Comparison of ENCODE assay signal across 17 cellular contexts in the genomic region with DNA sequence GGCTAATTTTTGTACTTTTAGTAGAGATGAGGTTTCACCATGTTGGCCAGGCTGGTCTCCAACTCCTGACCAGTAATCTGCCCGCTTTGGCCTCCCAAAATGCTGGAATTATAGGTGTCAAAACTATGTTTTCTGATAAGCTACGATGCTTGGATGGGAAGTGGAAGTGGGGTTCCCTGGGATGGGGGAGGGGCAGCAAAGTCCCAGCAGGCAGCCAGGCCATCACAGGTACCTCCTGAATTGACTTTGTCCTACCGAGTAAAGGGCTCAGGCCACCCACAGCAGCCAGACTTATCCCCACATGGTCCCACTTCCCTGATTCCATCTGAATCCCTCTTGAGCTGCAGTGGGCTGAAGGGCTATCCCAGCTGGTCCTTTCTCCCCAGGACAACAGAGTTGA. TPM values are rescaled to one million over a fixed set of nuclear protein-coding genes. Genes with fewer than 3 reads are reported as not detected.
DNase-seq lines count a peak whose midpoint lies in the region; ATAC-seq and TF ChIP-seq lines count a peak whose summit lies in the region.
"Had no signal": no experiment of that assay in that cellular context is flagged by ENCODE, and none has a peak within 500 bp of the region (broad histone marks: within the 10 kb centered on the region; RNA-seq: fewer than 3 reads in every experiment).

No MANE protein-coding gene starts in this region.

- intact Hi-C loops in left ventricle myocardium inferior (cut with micrococcal nuclease), result loop anchor here (5.0 kb wide), 1 partner anchor 122 kb away; no protein-coding TSS in a partner anchor
- intact Hi-C loops in left ventricle myocardium superior (cut with micrococcal nuclease), result no loop called here
- intact Hi-C loops in esophagus muscularis mucosa (cut with DNase I), result no loop called here
- intact Hi-C loops in sigmoid colon (cut with DNase I), result no loop called here
- intact Hi-C loops in aorta (cut with DNase I), result loop anchor here in 1 of 2 donors (10.0 kb wide), 1 partner anchor 146 kb away; the partner anchor contains the start of gene FADS1

- DNase-seq in left ventricle myocardium inferior, result no peak
- no peak for DNase-seq in left ventricle myocardium superior
- no peak for DNase-seq in esophagus muscularis mucosa (ENCODE audit: extremely low spot score)
- DNase-seq in sigmoid colon, result peak; percentile 64
- DNase-seq in aorta, result peak; percentile 40 to 50
- no peak for DNase-seq in GM19240 (ENCODE audit: insufficient read length, low spot score)
- DNase-seq: anterior cingulate cortex; KG1; NCI-H1930; SIG-M5; stimulated activated naive CD4-positive, alpha-beta T cell treated with Interleukin-2 at 50 U/mL for 16 hours had no signal

- no peak overlapping the region for H3K4me3 ChIP-seq in left ventricle myocardium inferior
- no peak overlapping the region for H3K4me3 ChIP-seq in esophagus muscularis mucosa
- H3K4me3 ChIP-seq in sigmoid colon, result no peak overlapping the region
- no peak overlapping the region for H3K4me3 ChIP-seq in aorta (ENCODE audit: low read length in 2 of 2)

- H3K36me3 ChIP-seq in left ventricle myocardium inferior (peaks cover 27% of the 10 kb centered on the region), esophagus muscularis mucosa (peaks cover 16 to 68% (median 36%) of the 10 kb centered on the region in 4 donors), sigmoid colon (peaks cover 15 to 42% (median 22%) of the 10 kb centered on the region in 4 donors), aorta (ENCODE audit: control insufficient read depth in 1 of 2, insufficient read depth in 2 of 2, low read length in 1 of 2) (no peaks in the 10 kb centered on the region)

- H3K27me3 ChIP-seq in left ventricle myocardium inferior (ENCODE audit: low read depth), result peaks cover under 1% of the 10 kb centered on the region
- H3K27me3 ChIP-seq in esophagus muscularis mucosa, result peaks cover 0 to 4% (median 0%) of the 10 kb centered on the region in 4 donors
- no peaks in the 10 kb centered on the region for H3K27me3 ChIP-seq in sigmoid colon
- H3K27me3 ChIP-seq in aorta (ENCODE audit: control insufficient read depth in 1 of 2, insufficient read depth in 2 of 2, low read length in 1 of 2), result no peaks in the 10 kb centered on the region

- H3K4me1 ChIP-seq in left ventricle myocardium inferior, result peaks cover 56% of the 10 kb centered on the region
- H3K4me1 ChIP-seq in esophagus muscularis mucosa, result peaks cover 46 to 69% (median 59%) of the 10 kb centered on the region in 4 donors
- peaks cover 0 to 59% (median 51%) of the 10 kb centered on the region in 4 donors for H3K4me1 ChIP-seq in sigmoid colon
- no peaks in the 10 kb centered on the region for H3K4me1 ChIP-seq in aorta (ENCODE audit: control insufficient read depth in 1 of 2, insufficient read depth in 2 of 2, low read length in 2 of 2)

- TF ChIP-seq CTCF in left ventricle myocardium inferior (IDR thresholded peaks at IDR 0.05; ENCODE audit: borderline replicate concordance) (no peak), esophagus muscularis mucosa (IDR thresholded peaks at IDR 0.05) (no peak), sigmoid colon (IDR thresholded peaks at IDR 0.05) (no peak)

- TF ChIP-seq POLR2A in esophagus muscularis mucosa (IDR thresholded peaks at IDR 0.05; ENCODE audit: low read depth) (no peak), sigmoid colon (IDR thresholded peaks at IDR 0.05) (no peak)

- H3K9me3 ChIP-seq in left ventricle myocardium inferior (replicated peaks) (no peaks in the 10 kb centered on the region), esophagus muscularis mucosa (no peaks in the 10 kb centered on the region), sigmoid colon (no peaks in the 10 kb centered on the region), aorta (ENCODE audit: control insufficient read depth, low read length) (no peaks in the 10 kb centered on the region)
- H3K9me3 ChIP-seq: Caco-2 had no signal

- TF ChIP-seq EP300 in esophagus muscularis mucosa (IDR thresholded peaks at IDR 0.05) (no peak), sigmoid colon (IDR thresholded peaks at IDR 0.05) (no peak)

- ATAC-seq in left ventricle myocardium superior (no peak), aorta (ENCODE audit: low FRiP score) (no peak), GM21619 (IDR thresholded peaks at IDR 0.05; ENCODE audit: unreplicated experiment) (no peak), GM19395 (IDR thresholded peaks at IDR 0.05; ENCODE audit: unreplicated experiment) (no peak)

- H3K27ac ChIP-seq in left ventricle myocardium inferior (replicated peaks), result peak overlapping the region; percentile 100
- H3K27ac ChIP-seq in esophagus muscularis mucosa (replicated peaks in 1 of 4), result peak overlapping the region; percentile 36 to 100 (median 80)
- H3K27ac ChIP-seq in sigmoid colon, result peak overlapping the region; percentile 69 to 100 (median 100)
- H3K27ac ChIP-seq in aorta (ENCODE audit: low read depth in 1 of 2, low read length in 2 of 2), result no peak overlapping the region
- H3K27ac ChIP-seq: VCaP had no signal

- WGBS in esophagus muscularis mucosa, result 88% methylated on average over 3 of the region's 3 CpGs
- 85 to 92% methylated on average over 3 of the region's 3 CpGs for WGBS in sigmoid colon, 2 donors
- WGBS in aorta, 2 donors, result 79 to 80% methylated on average over 3 of the region's 3 CpGs

RNA-seq across cellular contexts. Expression of gene FTH1, which starts 6.9 kb away (rescaled TPM):
- total RNA-seq in left ventricle myocardium inferior (2,346 TPM), left ventricle myocardium superior (2,305 TPM), esophagus muscularis mucosa (1,000 to 10,000 TPM; 1,795 to 3,027 (median 2,719) TPM), sigmoid colon (1,000 to 10,000 TPM; 1,709 to 2,375 (median 1,954) TPM), aorta (1,000 to 10,000 TPM; 2,602 to 2,677 TPM)
- polyA plus RNA-seq in sigmoid colon (over 10,000 TPM in 2 of 3 donors, 1,000 to 10,000 TPM in 1; 6,007 to 20,022 (median 13,142) TPM), aorta (1,000 to 10,000 TPM; 5,184 to 9,506 TPM)

RNA-seq across cellular contexts. Expression of gene BEST1, which starts 10.4 kb away (rescaled TPM):
- total RNA-seq in left ventricle myocardium inferior (0.58 TPM), left ventricle myocardium superior (1.1 TPM), esophagus muscularis mucosa (1 to 10 TPM; 2.2 to 5.0 (median 4.3) TPM), sigmoid colon (1 to 10 TPM in 3 of 4 donors, under 1 TPM in 1; 0.83 to 5.3 (median 3.3) TPM), aorta (1 to 10 TPM; 3.9 to 8.0 TPM)
- polyA plus RNA-seq in sigmoid colon (1 to 10 TPM; 3.2 to 9.6 (median 7.6) TPM), aorta (1 to 10 TPM; 3.5 to 4.1 TPM)
- total RNA-seq: activated CD8-positive, alpha-beta memory T cell treated with anti-CD3 and anti-CD28 coated beads for 36 hours had no signal

RNA-seq across cellular contexts. Expression of gene RAB3IL1, which starts 43.2 kb away (rescaled TPM):
- total RNA-seq in left ventricle myocardium inferior (9.5 TPM), left ventricle myocardium superior (11.1 TPM), esophagus muscularis mucosa (10 to 100 TPM; 14.0 to 31.5 (median 14.2) TPM), sigmoid colon (10 to 100 TPM; 12.1 to 23.7 (median 19.6) TPM), aorta (10 to 100 TPM; 23.8 to 45.2 TPM)
- polyA plus RNA-seq in sigmoid colon (10 to 100 TPM in 1 of 3 donors, 1 to 10 TPM in 2; 5.1 to 21.6 (median 7.0) TPM), aorta (10 to 100 TPM in 1 of 2 donors, 1 to 10 TPM in 1; 6.4 to 11.4 TPM)
- total RNA-seq: activated CD8-positive, alpha-beta memory T cell treated with anti-CD3 and anti-CD28 coated beads for 36 hours; mononuclear cell had no signal

Comparison
In these comparisons a context has a peak if more than half of its experiments do, and no peak if none do; other contexts are left out.
1. DNase-seq: peak in sigmoid colon (single experiment) and aorta (2 of 2); none in left ventricle myocardium inferior (single experiment), left ventricle myocardium superior (single experiment), esophagus muscularis mucosa (single experiment) and GM19240 (single experiment).
2. H3K27ac ChIP-seq: peak in left ventricle myocardium inferior (single experiment), esophagus muscularis mucosa (4 of 4) and sigmoid colon (4 of 4); none in aorta (0 of 2).